In genomic region chr17:57396515-57396921, GRCh38 we compare ENCODE assay signal across 13 cellular contexts.
DNase-seq lines count a peak whose midpoint lies in the region; ATAC-seq and TF ChIP-seq lines count a peak whose summit lies in the region.
"Had no signal": no experiment of that assay in that cellular context is flagged by ENCODE, and none has a peak within 500 bp of the region (broad histone marks: within the 10 kb centered on the region; RNA-seq: fewer than 3 reads in every experiment).

No MANE protein-coding gene starts in this region.

- H3F3A ChIP-seq in smooth muscle cell (ENCODE audit: low read depth): peaks cover 3% of the 10 kb centered on the region

- intact Hi-C loops in activated naive CD4-positive, alpha-beta T cell treated with anti-CD3 and anti-CD28 coated beads for 36 hours (cut with micrococcal nuclease): no loop called here

- WGBS in smooth muscle cell (ENCODE audit: low lambda C conversion rate): 62% methylated on average over 8 of the region's 8 CpGs

- H3K4me3 Mint-ChIP-seq in activated naive CD4-positive, alpha-beta T cell treated with anti-CD3 and anti-CD28 coated beads for 36 hours: no peak overlapping the region
- H3K4me3 Mint-ChIP-seq: activated naive CD8-positive, alpha-beta T cell treated with anti-CD3 and anti-CD28 coated beads, Interleukin-2, amount 50 U/mL, for 24 hours had no signal

- peaks cover 20% of the 10 kb centered on the region for H3K36me3 Mint-ChIP-seq in activated naive CD4-positive, alpha-beta T cell treated with anti-CD3 and anti-CD28 coated beads for 36 hours (ENCODE audit: low read depth)

- ATAC-seq in HG02885 (IDR thresholded peaks at IDR 0.05; ENCODE audit: poor library complexity, unreplicated experiment): no peak
- ATAC-seq: left ventricle myocardium superior, PC-3 had no signal

- no peaks in the 10 kb centered on the region for H4K20me1 ChIP-seq in smooth muscle cell (ENCODE audit: low read depth)

- peak; percentile 71 for DNase-seq in NCI-H1417 treated with DMSO at 0.1 percent for 48 hours (lab: John Stamatoyannopoulos, UW)
- peak; percentile 37 for DNase-seq in NCI-H510A (lab: John Stamatoyannopoulos, UW)
- no peak for DNase-seq in smooth muscle cell (lab: John Stamatoyannopoulos, UW; ENCODE audit: unreplicated experiment)
- DNase-seq in activated CD4-positive, alpha-beta T cell treated with anti-CD3 and anti-CD28 coated beads for 48 hours: no peak
- DNase-seq in activated naive CD4-positive, alpha-beta T cell treated with anti-CD3 and anti-CD28 coated beads for 36 hours: no peak
- DNase-seq: activated naive CD8-positive, alpha-beta T cell treated with anti-CD3 and anti-CD28 coated beads, Interleukin-2, amount 50 U/mL, for 24 hours; left ventricle myocardium superior; NCI-H446 treated with DMSO at 0.1 percent for 48 hours; PC-3 had no signal

- no peaks in the 10 kb centered on the region for H3K27me3 Mint-ChIP-seq in activated naive CD4-positive, alpha-beta T cell treated with anti-CD3 and anti-CD28 coated beads for 36 hours (ENCODE audit: low read depth)
- H3K27me3 Mint-ChIP-seq: activated naive CD8-positive, alpha-beta T cell treated with anti-CD3 and anti-CD28 coated beads, Interleukin-2, amount 50 U/mL, for 24 hours had no signal

- H3K9me3 Mint-ChIP-seq in activated naive CD4-positive, alpha-beta T cell treated with anti-CD3 and anti-CD28 coated beads for 36 hours: peaks cover 6% of the 10 kb centered on the region

- no peak overlapping the region for H3K4me3 ChIP-seq in iPS-20b (ENCODE audit: low read length)
- H3K4me3 ChIP-seq in smooth muscle cell: no peak overlapping the region
- H3K4me3 ChIP-seq: BLaER1, cardiac muscle cell had no signal

- peaks cover 10% of the 10 kb centered on the region for H3K36me3 ChIP-seq in iPS-20b (ENCODE audit: insufficient read depth, low read depth, low read length)
- H3K36me3 ChIP-seq in smooth muscle cell (ENCODE audit: low read depth): no peaks in the 10 kb centered on the region
- H3K36me3 ChIP-seq: cardiac muscle cell had no signal

- H3K27ac ChIP-seq in iPS-20b (ENCODE audit: low read length) (peak overlapping the region; percentile 48), smooth muscle cell (ENCODE audit: low read depth) (peak overlapping the region; percentile 51)
- H3K27ac ChIP-seq: BLaER1, cardiac muscle cell had no signal

- peaks cover 8% of the 10 kb centered on the region for H3K4me1 Mint-ChIP-seq in activated naive CD4-positive, alpha-beta T cell treated with anti-CD3 and anti-CD28 coated beads for 36 hours (ENCODE audit: low read depth)

- H3K27ac Mint-ChIP-seq in activated naive CD4-positive, alpha-beta T cell treated with anti-CD3 and anti-CD28 coated beads for 36 hours: no peak overlapping the region

- peak overlapping the region; percentile 64 for H3K4me2 ChIP-seq in smooth muscle cell
- H3K4me2 ChIP-seq: BLaER1 had no signal

- H3K79me2 ChIP-seq in smooth muscle cell (ENCODE audit: low read depth): peaks cover 12% of the 10 kb centered on the region

- no peak overlapping the region for H3K9ac ChIP-seq in iPS-20b (ENCODE audit: low read depth, low read length)
- no peak overlapping the region for H3K9ac ChIP-seq in smooth muscle cell (ENCODE audit: low read depth)
- H3K9ac ChIP-seq: BLaER1 had no signal

- no peak for TF ChIP-seq CTCF in smooth muscle cell (IDR thresholded peaks at IDR 0.05; ENCODE audit: borderline replicate concordance, insufficient read depth, poor library complexity, severe bottlenecking)

- CTCF ChIA-PET in activated naive CD4-positive, alpha-beta T cell treated with anti-CD3 and anti-CD28 coated beads for 36 hours (lab: Charles Lee): no interaction called here

- 0 out of 2 replicates have a peak, but pooled peaks cover 2% of the 10 kb centered on the region for H3K9me3 ChIP-seq in iPS-20b (ENCODE audit: insufficient read depth, low read depth, low read length)
- peaks cover 9% of the 10 kb centered on the region for H3K9me3 ChIP-seq in smooth muscle cell (replicated peaks; ENCODE audit: low read depth)

- H3K27me3 ChIP-seq in iPS-20b (ENCODE audit: insufficient read depth, low read length) (no peaks in the 10 kb centered on the region), smooth muscle cell (ENCODE audit: low read depth) (no peaks in the 10 kb centered on the region)
- H3K27me3 ChIP-seq: BLaER1, cardiac muscle cell had no signal

- H3K4me1 ChIP-seq in iPS-20b (ENCODE audit: insufficient read depth, low read length): peaks cover 25% of the 10 kb centered on the region
- peaks cover 20% of the 10 kb centered on the region for H3K4me1 ChIP-seq in smooth muscle cell (ENCODE audit: low read depth)

- H2AFZ ChIP-seq in smooth muscle cell (ENCODE audit: low read depth): no peak overlapping the region

Comparison
In these comparisons a context has a peak if more than half of its experiments do, and no peak if none do; other contexts are left out.
1. DNase-seq: peak in NCI-H1417 treated with DMSO at 0.1 percent for 48 hours (single experiment) and NCI-H510A (single experiment); none in smooth muscle cell (single experiment), activated CD4-positive, alpha-beta T cell treated with anti-CD3 and anti-CD28 coated beads for 48 hours (single experiment) and activated naive CD4-positive, alpha-beta T cell treated with anti-CD3 and anti-CD28 coated beads for 36 hours (single experiment).